ENCODE assay signal across 15 cellular contexts in the genomic region with DNA sequence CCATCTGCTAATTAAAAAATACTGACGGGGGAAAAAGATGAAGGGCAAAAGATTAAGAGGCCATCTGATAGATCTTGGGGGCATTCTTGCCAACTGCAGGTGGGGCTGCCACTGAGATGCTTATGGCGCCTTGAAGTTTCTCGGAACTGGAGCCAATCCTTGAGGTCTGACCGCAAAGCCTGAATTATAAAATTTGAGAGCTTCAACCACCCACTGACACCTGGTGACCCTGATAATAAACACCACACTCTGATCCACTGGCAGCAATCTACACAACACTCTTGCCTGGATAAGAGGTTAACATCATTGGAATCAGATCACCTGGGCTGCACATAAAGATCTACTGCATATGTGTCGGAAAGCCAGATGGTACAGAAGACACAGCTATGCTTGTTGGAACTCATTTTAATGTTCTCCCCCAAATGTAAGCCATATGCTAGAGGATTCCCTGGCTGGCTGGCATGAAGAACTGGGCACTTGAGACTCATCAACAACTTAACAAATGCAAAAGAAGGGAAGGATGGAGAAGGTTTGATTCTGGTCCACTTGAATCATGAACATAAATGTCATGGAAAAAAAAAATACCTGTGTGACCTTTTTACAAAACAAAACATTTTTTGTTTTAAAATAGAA.
"Had no signal": no experiment of that assay in that cellular context is flagged by ENCODE, and none has a peak within 500 bp of the region (broad histone marks: within the 10 kb centered on the region; RNA-seq: fewer than 3 reads in every experiment).

No MANE protein-coding gene starts in this region.

- H3K4me3 Mint-ChIP-seq: activated naive CD4-positive, alpha-beta T cell treated with anti-CD3 and anti-CD28 coated beads, Interleukin-2, amount 50 U/mL, for 24 hours; activated T-cell treated with anti-CD3 and anti-CD28 coated beads, Interleukin-2, amount 50 U/mL, for 4 hours; naive thymus-derived CD4-positive, alpha-beta T cell had no signal

- H3K36me3 Mint-ChIP-seq: activated naive CD4-positive, alpha-beta T cell treated with anti-CD3 and anti-CD28 coated beads, Interleukin-2, amount 50 U/mL, for 24 hours had no signal

- H3K27me3 Mint-ChIP-seq: activated naive CD4-positive, alpha-beta T cell treated with anti-CD3 and anti-CD28 coated beads, Interleukin-2, amount 50 U/mL, for 24 hours; naive thymus-derived CD4-positive, alpha-beta T cell had no signal

- H3K27ac Mint-ChIP-seq: activated naive CD4-positive, alpha-beta T cell treated with anti-CD3 and anti-CD28 coated beads, Interleukin-2, amount 50 U/mL, for 24 hours; naive thymus-derived CD4-positive, alpha-beta T cell had no signal

- H3K9me3 Mint-ChIP-seq: activated naive CD4-positive, alpha-beta T cell treated with anti-CD3 and anti-CD28 coated beads, Interleukin-2, amount 50 U/mL, for 24 hours; activated T-cell treated with anti-CD3 and anti-CD28 coated beads, Interleukin-2, amount 50 U/mL, for 4 hours had no signal

- H3K4me1 Mint-ChIP-seq: activated naive CD4-positive, alpha-beta T cell treated with anti-CD3 and anti-CD28 coated beads, Interleukin-2, amount 50 U/mL, for 24 hours; naive thymus-derived CD4-positive, alpha-beta T cell had no signal

- DNase-seq: activated CD4-positive, alpha-beta T cell treated with anti-CD3 and anti-CD28 coated beads for 1 hour; activated CD4-positive, alpha-beta T cell treated with anti-CD3 and anti-CD28 coated beads, Interleukin-2, amount 50 U/mL, for 4 hours; activated effector memory CD4-positive, alpha-beta T cell treated with anti-CD3 and anti-CD28 coated beads, Interleukin-2, amount 50 U/mL, for 16 hours; activated T-cell treated with anti-CD3 and anti-CD28 coated beads, Interleukin-2, amount 50 U/mL, for 4 hours; adrenal gland; erythroblast; heart right ventricle; left cardiac atrium; lower lobe of right lung; mucosa of descending colon; naive thymus-derived CD4-positive, alpha-beta T cell; stimulated activated CD4-positive, alpha-beta T cell treated with anti-CD3 and anti-CD28 coated beads, Interleukin-12 subunit alpha, Interleukin-12 subunit beta, amount 100 ng/mL, for 4 hours; stimulated activated CD4-positive, alpha-beta T cell treated with anti-CD3 and anti-CD28 coated beads, Interleukin-2, amount 100 ng/mL, for 24 hours; tibial artery had no signal
